22 cellular contexts compared by ENCODE assay signal in genomic region chr10:21969326-21970287, GRCh38. TPM values are rescaled to one million over a fixed set of nuclear protein-coding genes. Genes with fewer than 3 reads are reported as not detected.
DNase-seq lines count a peak whose midpoint lies in the region; ATAC-seq, FAIRE-seq and TF ChIP-seq lines count a peak whose summit lies in the region.
"Had no signal": no experiment of that assay in that cellular context is flagged by ENCODE, and none has a peak within 500 bp of the region (broad histone marks: within the 10 kb centered on the region; RNA-seq: fewer than 3 reads in every experiment).

No MANE protein-coding gene starts in this region.

- TF ChIP-seq POLR2A in K562 (conservative IDR thresholded peaks at IDR 0.05), result no peak

- H3K9me1 ChIP-seq in K562 (ENCODE audit: control insufficient read depth, insufficient read depth, low read length), result no peaks in the 10 kb centered on the region

- H3K9me3 ChIP-seq in Karpas-422 (ENCODE audit: low read length), result no peaks in the 10 kb centered on the region
- H3K9me3 ChIP-seq in K562 (replicated peaks; ENCODE audit: control insufficient read depth, insufficient read depth, low read depth, low read length), result 0 out of 2 replicates have a peak, but pooled peaks cover 2% of the 10 kb centered on the region
- no peaks in the 10 kb centered on the region for H3K9me3 ChIP-seq in mucosa of descending colon
- H3K9me3 ChIP-seq: esophagus squamous epithelium, lower lobe of right lung had no signal

- in situ Hi-C loops in K562 (cut with MboI), result loop anchor here (25.0 kb wide), 1 partner anchor 907 kb away; no protein-coding TSS in a partner anchor

- WGBS in K562 (ENCODE audit: insufficient coverage, low coverage, missing lambda C conversion rate), result 94% methylated on average over 5 of the region's 5 CpGs

- TF ChIP-seq RAD21 in K562 (CRISPR knock-in tag; conservative IDR thresholded peaks at IDR 0.05 in 1 of 2, IDR thresholded peaks at IDR 0.05 in 1 of 2), result no peak

- intact Hi-C loops in K562 (cut with micrococcal nuclease), result no loop called here
- intact Hi-C loops in mucosa of descending colon (cut with DNase I, micrococcal nuclease), result no loop called here

- H3K4me1 ChIP-seq in Karpas-422 (ENCODE audit: low read length) (no peaks in the 10 kb centered on the region), K562 (replicated peaks in 1 of 2; ENCODE audit: control insufficient read depth in 2 of 2, insufficient read depth in 2 of 2, low read length in 2 of 2) (no peaks in the 10 kb centered on the region), mucosa of descending colon (ENCODE audit: low read depth) (peaks cover 5% of the 10 kb centered on the region)
- H3K4me1 ChIP-seq: esophagus squamous epithelium, lower lobe of right lung had no signal

- BruUV-seq in K562 (replicated peaks; lab: Mats Ljungman, UMichigan), result no TSS peak

- peak; percentile 23 for DNase-seq in AG10803 (ENCODE audit: low read depth)
- DNase-seq in Karpas-422, result peak; percentile 44
- no peak for DNase-seq in K562 (ENCODE audit: extremely low read depth in 1 of 4, low spot score in 3 of 4)
- peak; percentile 38 for DNase-seq in fibroblast of the aortic adventitia (ENCODE audit: low read depth)
- no peak for DNase-seq in mucosa of descending colon
- DNase-seq in activated effector memory CD4-positive, alpha-beta T cell treated with anti-CD3 and anti-CD28 coated beads, Interleukin-2, amount 50 U/mL, for 16 hours, result no peak
- DNase-seq in dedifferentiated amniotic fluid mesenchymal stem cell (ENCODE audit: extremely low spot score), result no peak
- DNase-seq in NCI-H1048 (lab: John Stamatoyannopoulos, UW), result no peak
- DNase-seq: activated CD8-positive, alpha-beta T cell treated with anti-CD3 and anti-CD28 coated beads, Interleukin-2, amount 10 ng/mL, durations not matched to agents 7 days and 5 days; activated naive CD8-positive, alpha-beta T cell treated with anti-CD3 and anti-CD28 coated beads for 36 hours; activated T-cell treated with anti-CD3 and anti-CD28 coated beads, Interleukin-2, amount 50 U/mL, for 4 hours; brain microvascular endothelial cell; CD4-positive, CD25-positive, alpha-beta regulatory T cell; esophagus squamous epithelium; heart left ventricle; lower lobe of right lung; NCI-H1436; NCI-H526; nucleus accumbens; right cardiac atrium; stimulated activated naive B cell treated with anti-CD40 and anti-IgM and Interleukin-4, amounts not matched to agents 10 μg/mL and 1 μg/mL and 100 μg/mL, for 72 hours; T-helper 2 cell had no signal

- no peak for ATAC-seq in K562
- no peak for ATAC-seq in mucosa of descending colon
- ATAC-seq: activated CD8-positive, alpha-beta T cell treated with anti-CD3 and anti-CD28 coated beads, Interleukin-2, amount 10 ng/mL, durations not matched to agents 7 days and 5 days; activated T-cell treated with anti-CD3 and anti-CD28 coated beads, Interleukin-2, amount 50 U/mL, for 4 hours; heart left ventricle; lower lobe of right lung; right cardiac atrium; stimulated activated naive B cell treated with anti-CD40 and anti-IgM and Interleukin-4, amounts not matched to agents 10 μg/mL and 1 μg/mL and 100 μg/mL, for 72 hours had no signal

- H4K20me1 ChIP-seq in Karpas-422 (ENCODE audit: insufficient read depth, low read depth, low read length) (no peaks in the 10 kb centered on the region), K562 (replicated peaks; ENCODE audit: control insufficient read depth, insufficient read depth, low read length) (no peaks in the 10 kb centered on the region)

- no peaks in the 10 kb centered on the region for H3K27me3 ChIP-seq in Karpas-422 (ENCODE audit: low read length)
- H3K27me3 ChIP-seq in K562 (ENCODE audit: control insufficient read depth in 2 of 2, insufficient read depth in 2 of 2, low read length in 2 of 2), result no peaks in the 10 kb centered on the region
- H3K27me3 ChIP-seq: brain microvascular endothelial cell, esophagus squamous epithelium, heart left ventricle had no signal

- H3K79me2 ChIP-seq in Karpas-422 (ENCODE audit: low read length), result no peaks in the 10 kb centered on the region
- peaks cover 66% of the 10 kb centered on the region for H3K79me2 ChIP-seq in K562 (ENCODE audit: control insufficient read depth, insufficient read depth, low read length)

- H3K36me3 ChIP-seq in Karpas-422 (ENCODE audit: insufficient read depth, low read length) (no peaks in the 10 kb centered on the region), K562 (ENCODE audit: control insufficient read depth, insufficient read depth, low read length) (no peaks in the 10 kb centered on the region), mucosa of descending colon (ENCODE audit: low read depth) (no peaks in the 10 kb centered on the region)
- H3K36me3 ChIP-seq: brain microvascular endothelial cell, esophagus squamous epithelium, heart left ventricle, lower lobe of right lung had no signal

- TF ChIP-seq CTCF in AG10803 (conservative IDR thresholded peaks at IDR 0.05; ENCODE audit: low read length) (no peak), K562 (IDR thresholded peaks at IDR 0.05 in 2 of 3, conservative IDR thresholded peaks at IDR 0.05 in 1 of 3; ENCODE audit: insufficient read depth in 2 of 3, low read depth in 1 of 3, low read length in 3 of 3) (no peak), fibroblast of the aortic adventitia (IDR thresholded peaks at IDR 0.05; ENCODE audit: insufficient read depth, low read length) (no peak), mucosa of descending colon (IDR thresholded peaks at IDR 0.05) (no peak)

- H3K4me2 ChIP-seq in Karpas-422 (ENCODE audit: low read depth, low read length, poor library complexity, severe bottlenecking) (no peak overlapping the region), K562 (ENCODE audit: insufficient read depth, low read length) (no peak overlapping the region)

- H3K9me2 ChIP-seq in Karpas-422 (replicated peaks; ENCODE audit: insufficient read depth, low read length), result no peaks in the 10 kb centered on the region

- H3K4me3 ChIP-seq in AG10803 (ENCODE audit: low read length) (no peak overlapping the region), Karpas-422 (ENCODE audit: low read length) (no peak overlapping the region), K562 (no peak overlapping the region), fibroblast of the aortic adventitia (ENCODE audit: low read depth, low read length) (no peak overlapping the region), mucosa of descending colon (no peak overlapping the region)
- H3K4me3 ChIP-seq: esophagus squamous epithelium, heart left ventricle, lower lobe of right lung had no signal

- H3K27ac ChIP-seq in Karpas-422 (ENCODE audit: low read length) (no peak overlapping the region), K562 (ENCODE audit: extremely low read depth, low read depth, low read length) (no peak overlapping the region)
- H3K27ac ChIP-seq: brain microvascular endothelial cell, esophagus squamous epithelium, heart left ventricle, lower lobe of right lung had no signal

- POLR2A ChIA-PET in K562 (lab: Yijun Ruan, JAX), result no interaction called here

- H2AFZ ChIP-seq in Karpas-422 (ENCODE audit: low read length), result no peak overlapping the region
- no peak overlapping the region for H2AFZ ChIP-seq in K562 (ENCODE audit: low read depth, low read length)

- H3K9ac ChIP-seq in Karpas-422 (ENCODE audit: low read length) (no peak overlapping the region), K562 (ENCODE audit: insufficient read depth in 1 of 2, low read depth in 2 of 2, low read length in 2 of 2) (no peak overlapping the region)

- no peak for FAIRE-seq in K562 (lab: Jason Lieb, UNC)

- CTCF ChIA-PET in K562 (lab: Yijun Ruan, JAX; ENCODE audit: low intra/inter-chr PET ratio), result interaction anchor here (0.6 to 1.3 kb wide), 2 partner anchors 164 to 475 kb away, joined by 3 read pairs; no protein-coding TSS in a partner anchor

- no peak for TF ChIP-seq EP300 in K562 (IDR thresholded peaks at IDR 0.05; ENCODE audit: low read length)

TF ChIP-seq in K562, 482 proteins besides CTCF, POLR2A, EP300 and RAD21 (continues in another document):
- TF ChIP-seq KAT7 (CRISPR knock-in tag; IDR thresholded peaks at IDR 0.05; ENCODE audit: borderline replicate concordance), result no peak
- no peak for TF ChIP-seq ZEB2 (IDR thresholded peaks at IDR 0.05)
- TF ChIP-seq ZNF212 (CRISPR knock-in tag; IDR thresholded peaks at IDR 0.05), result no peak
- TF ChIP-seq C11orf30 (IDR thresholded peaks at IDR 0.05; ENCODE audit: low read depth), result peak; percentile 71; the same call in 1 of the 2 replicates
- TF ChIP-seq XRCC4 (IDR thresholded peaks at IDR 0.05; ENCODE audit: extremely low read depth, insufficient read depth, insufficient read length), result no peak

RNA-seq across cellular contexts. Expression of gene DNAJC1, which starts 33.9 kb away (rescaled TPM):
- 3.2 and 4.4 TPM in 2 replicates for total RNA-seq in Karpas-422 (2014; rRNA removed; shearing (Covaris generic); ENCODE audit: low replicate concordance)
- total RNA-seq in K562 (2011; cell fraction: chromatin; rRNA removed; ENCODE audit: low replicate concordance), result 29.4 and 61.1 TPM in 2 replicates
- total RNA-seq in K562 (2011; cell fraction: nucleolus; rRNA removed), result 34.9 and 39.7 TPM in 2 replicates
- total RNA-seq in K562 (2011; cell fraction: nucleoplasm; rRNA removed), result 35.4 and 45.9 TPM in 2 replicates
- total RNA-seq in K562 (2014; rRNA removed) (57.7 and 77.6 TPM in 2 replicates), K562 (2014; rRNA removed; fragmentation: Illumina TruSeq; extraction: Trizol) (40.3 and 46.3 TPM in 2 replicates), K562 (2015; rRNA removed; fragmentation: Illumina TruSeq; extraction: Trizol) (43.7 and 47.5 TPM in 2 replicates), K562 (2021) (36.4 and 39.6 TPM in 2 replicates), fibroblast of the aortic adventitia (ENCODE audit: low replicate concordance) (25.8 and 96.7 TPM in 2 replicates), mucosa of descending colon (10 to 100 TPM; 26.3 to 31.5 (median 30.3) TPM)
- polyA plus RNA-seq in K562 (2011; rRNA removed) (57.6 and 63.4 TPM in 2 replicates), K562 (2014; fragmentation: Illumina TruSeq; extraction: Trizol) (39.7 and 52.9 TPM in 2 replicates), K562 (2014; fragmentation: Nextera tagmentation; extraction: Ambion mirVana) (1 to 10 TPM; 5.4 to 6.5 TPM), K562 (2014; rRNA removed) (45.4 and 60.6 TPM in 2 replicates)
- polyA plus RNA-seq in K562 (2011; cell fraction: cytosol; rRNA removed), result 21.2 and 30.8 TPM in 2 replicates
- polyA plus RNA-seq in K562 (2011; cell fraction: nucleus; rRNA removed), result 23.2 and 30.1 TPM in 2 replicates
- 30.9 and 42.9 TPM in 2 replicates for polyA plus RNA-seq in K562 (2012)
- 44.3 and 45.7 TPM in 2 replicates for polyA minus RNA-seq in K562 (2011; rRNA and poly(A)+ RNA removed)
- 18.0 and 26.0 TPM in 2 replicates for polyA minus RNA-seq in K562 (2011; cell fraction: cytosol; rRNA and poly(A)+ RNA removed)
- 39.7 and 46.4 TPM in 2 replicates for polyA minus RNA-seq in K562 (2011; cell fraction: nucleus; rRNA and poly(A)+ RNA removed)

Comparison
In these comparisons a context has a peak if more than half of its experiments do, and no peak if none do; other contexts are left out.
1. DNase-seq: peak in AG10803 (single experiment), Karpas-422 (single experiment) and fibroblast of the aortic adventitia (single experiment); none in K562 (0 of 4), mucosa of descending colon (0 of 3), activated effector memory CD4-positive, alpha-beta T cell treated with anti-CD3 and anti-CD28 coated beads, Interleukin-2, amount 50 U/mL, for 16 hours (single experiment), dedifferentiated amniotic fluid mesenchymal stem cell (single experiment) and NCI-H1048 (single experiment).